In genomic region chr7:3923307-3923918, GRCh38 we compare ENCODE assay signal across 21 cellular contexts.
"Had no signal": no experiment of that assay in that cellular context is flagged by ENCODE, and none has a peak within 500 bp of the region (broad histone marks: within the 10 kb centered on the region; RNA-seq: fewer than 3 reads in every experiment).

No MANE protein-coding gene starts in this region.

- H3K36me3 ChIP-seq: colonic mucosa, esophagus squamous epithelium, gastroesophageal sphincter, left ventricle myocardium inferior, ovary, right lobe of liver, transverse colon, uterus had no signal

- H3K4me3 Mint-ChIP-seq: immature natural killer cell; natural killer cell; neural crest cell; stimulated activated naive B cell treated with anti-CD40 and anti-IgM and Interleukin-4, amounts not matched to agents 10 μg/mL and 1 μg/mL and 100 μg/mL, for 72 hours; stimulated activated naive CD8-positive, alpha-beta T cell treated with anti-CD3 and anti-CD28 coated beads, Interleukin-15, amount 100 ng/mL, for 72 hours had no signal

- DNase-seq: colonic mucosa; dermis blood vessel endothelial cell; esophagus squamous epithelium; foreskin fibroblast; immature natural killer cell; left ventricle myocardium inferior; mucosa of descending colon; natural killer cell; nucleus accumbens; ovary; right lobe of liver; stimulated activated CD4-positive, alpha-beta T cell treated with anti-CD3 and anti-CD28 coated beads, Interleukin-2, amount 100 ng/mL, for 24 hours; stimulated activated CD4-positive, alpha-beta T cell treated with anti-CD3 and anti-CD28 coated beads, Interleukin-4, amount 100 ng/mL, for 4 hours; stimulated activated naive B cell treated with anti-CD40 and anti-IgM and Interleukin-4, amounts not matched to agents 10 μg/mL and 1 μg/mL and 100 μg/mL, for 72 hours; stimulated activated naive CD8-positive, alpha-beta T cell treated with anti-CD3 and anti-CD28 coated beads, Interleukin-15, amount 100 ng/mL, for 72 hours; testis; transverse colon; uterus had no signal

- ATAC-seq: gastroesophageal sphincter; mucosa of descending colon; natural killer cell; stimulated activated naive B cell treated with anti-CD40 and anti-IgM and Interleukin-4, amounts not matched to agents 10 μg/mL and 1 μg/mL and 100 μg/mL, for 72 hours; stimulated activated naive CD8-positive, alpha-beta T cell treated with anti-CD3 and anti-CD28 coated beads, Interleukin-15, amount 100 ng/mL, for 72 hours had no signal

- H3K9me3 Mint-ChIP-seq: natural killer cell; stimulated activated naive B cell treated with anti-CD40 and anti-IgM and Interleukin-4, amounts not matched to agents 10 μg/mL and 1 μg/mL and 100 μg/mL, for 72 hours had no signal

- H3K27me3 ChIP-seq: colonic mucosa, gastroesophageal sphincter, ovary, right lobe of liver, testis, transverse colon, uterus had no signal

- H3K36me3 Mint-ChIP-seq: immature natural killer cell; natural killer cell; stimulated activated naive B cell treated with anti-CD40 and anti-IgM and Interleukin-4, amounts not matched to agents 10 μg/mL and 1 μg/mL and 100 μg/mL, for 72 hours had no signal

- H3K27me3 Mint-ChIP-seq: progenitor cell of endocrine pancreas had no signal

- H3K4me1 ChIP-seq: colonic mucosa, gastroesophageal sphincter, right lobe of liver, transverse colon, uterus had no signal

- H3K27ac Mint-ChIP-seq: immature natural killer cell; natural killer cell; stimulated activated naive B cell treated with anti-CD40 and anti-IgM and Interleukin-4, amounts not matched to agents 10 μg/mL and 1 μg/mL and 100 μg/mL, for 72 hours had no signal

- H3K9me3 ChIP-seq: colonic mucosa, esophagus squamous epithelium, gastroesophageal sphincter, left ventricle myocardium inferior, mucosa of descending colon, ovary, right lobe of liver, testis, transverse colon, uterus had no signal

- H3K27ac ChIP-seq: colonic mucosa, esophagus squamous epithelium, gastroesophageal sphincter, left ventricle myocardium inferior, ovary, right lobe of liver, testis, transverse colon, uterus had no signal

- H3K4me3 ChIP-seq: colonic mucosa, esophagus squamous epithelium, gastroesophageal sphincter, left ventricle myocardium inferior, mucosa of descending colon, ovary, right lobe of liver, testis, transverse colon, uterus had no signal
